In the genomic region with DNA sequence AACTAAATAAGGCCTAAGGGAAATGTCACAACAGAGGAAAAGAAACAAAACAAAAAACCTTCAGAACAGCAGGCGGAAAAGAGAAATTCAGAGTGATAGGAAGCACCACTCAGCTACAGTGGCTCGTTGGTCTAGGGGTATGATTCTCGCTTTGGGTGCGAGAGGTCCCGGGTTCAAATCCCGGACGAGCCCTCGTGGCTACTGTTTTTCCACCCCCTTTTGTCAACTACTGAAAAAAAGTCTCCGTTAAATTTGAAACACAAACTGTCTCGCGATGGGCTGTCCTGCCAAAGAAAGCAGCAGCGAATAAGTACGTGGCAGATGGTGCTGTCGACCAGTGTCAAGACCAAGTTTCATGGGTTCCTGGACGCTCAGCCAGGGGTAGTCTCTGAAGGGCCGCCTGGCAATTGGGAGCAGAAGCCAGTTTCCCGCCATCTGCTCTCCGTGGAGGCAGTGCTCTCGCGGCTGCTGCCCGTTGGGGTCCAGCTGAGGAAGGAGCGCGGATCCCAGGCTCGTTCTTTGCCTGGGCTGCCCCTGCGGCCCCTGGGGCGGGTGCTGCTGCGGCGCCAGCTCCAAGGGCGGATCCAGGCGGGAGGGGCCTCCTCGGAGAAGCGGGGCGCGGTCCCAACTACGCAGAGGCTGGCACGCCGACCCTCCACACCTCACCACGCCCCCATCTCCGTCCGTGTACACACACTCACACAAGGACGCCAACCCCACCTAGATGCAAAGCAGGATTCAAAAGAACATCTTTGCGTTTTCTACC, we compare ENCODE assay signal across 8 cellular contexts. TPM values are rescaled to one million over a fixed set of nuclear protein-coding genes. Genes with fewer than 3 reads are reported as not detected.
DNase-seq lines count a peak whose midpoint lies in the region; ATAC-seq, FAIRE-seq and TF ChIP-seq lines count a peak whose summit lies in the region.

A gene with protein sequence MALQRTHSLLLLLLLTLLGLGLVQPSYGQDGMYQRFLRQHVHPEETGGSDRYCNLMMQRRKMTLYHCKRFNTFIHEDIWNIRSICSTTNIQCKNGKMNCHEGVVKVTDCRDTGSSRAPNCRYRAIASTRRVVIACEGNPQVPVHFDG (plus strand): TSS at position 665 of the 766 bp plus-strand sequence. CDS start 14,812 bp downstream, outside the sequence.

- H3K36me3 ChIP-seq in ascending aorta (no peaks in the 10 kb centered on the region), hepatocyte (replicated peaks; ENCODE audit: insufficient read depth, low read depth) (no peaks in the 10 kb centered on the region)

- H3K79me2 ChIP-seq in hepatocyte: peaks cover 15% of the 10 kb centered on the region

- no peaks in the 10 kb centered on the region for H4K20me1 ChIP-seq in hepatocyte (ENCODE audit: insufficient read depth, poor library complexity, severe bottlenecking)

- CTCF ChIA-PET in Calu3 (lab: Charles Lee): interaction anchor here (0.6 to 2.2 kb wide), 2 partner anchors 61 to 71 kb away, joined by 4 to 12 read pairs; no protein-coding TSS in a partner anchor

- H3K9me2 ChIP-seq in hepatocyte (replicated peaks; ENCODE audit: insufficient read depth): no peaks in the 10 kb centered on the region

- under 1% methylated on average over 42 of the region's 42 CpGs for WGBS in hepatocyte (ENCODE audit: low lambda C conversion rate, missing lambda C conversion rate)

- peak within 1 kb of the TSS; percentile 87 for H3K4me2 ChIP-seq in hepatocyte

- no TSS peak for BruUV-seq in Calu3 (replicated peaks; lab: Mats Ljungman, UMichigan)

- intact Hi-C loops in Calu3 (cut with micrococcal nuclease; ENCODE audit: unreplicated experiment) (loop anchor here (2.0 to 5.0 kb wide), 5 partner anchors 51 to 352 kb away; a partner anchor contains a TSS), ascending aorta (cut with DNase I) (loop anchor here (1.0 to 5.0 kb wide), 11 partner anchors 51 to 793 kb away; a partner anchor contains a TSS)

- peak within 1 kb of the TSS; percentile 89 to 94 for H3K4me3 ChIP-seq in ascending aorta
- H3K4me3 ChIP-seq in hepatocyte: peak within 1 kb of the TSS; percentile 71

- no peaks in the 10 kb centered on the region for H3K9me3 Mint-ChIP-seq in Calu3 (ENCODE audit: low read depth, unreplicated experiment)

- H3K27ac ChIP-seq in ascending aorta (peak within 1 kb of the TSS; percentile 100), hepatocyte (peak within 1 kb of the TSS; percentile 99)

- FAIRE-seq in urothelium cell line (lab: Jason Lieb, UNC): peak; percentile 83

- H3K9me3 ChIP-seq in ascending aorta (no peaks in the 10 kb centered on the region), hepatocyte (ENCODE audit: low read depth) (no peaks in the 10 kb centered on the region)

- H3K27ac Mint-ChIP-seq in Calu3 (ENCODE audit: unreplicated experiment): no peak within 1 kb of the TSS

- TF ChIP-seq CTCF in Calu3 (IDR thresholded peaks at IDR 0.05; ENCODE audit: unreplicated experiment) (no peak), ascending aorta (IDR thresholded peaks at IDR 0.05) (no peak), hepatocyte (IDR thresholded peaks at IDR 0.05; ENCODE audit: poor library complexity) (peak; percentile 16)

- peak within 1 kb of the TSS; percentile 79 for H2AFZ ChIP-seq in hepatocyte

- H3K36me3 Mint-ChIP-seq in Calu3 (ENCODE audit: insufficient read depth, unreplicated experiment): peaks cover 5% of the 10 kb centered on the region

- peak; percentile 27 for ATAC-seq in GM21528 (IDR thresholded peaks at IDR 0.05; ENCODE audit: low FRiP score, unreplicated experiment)

- peaks cover 40% of the 10 kb centered on the region for H3K4me1 Mint-ChIP-seq in Calu3 (ENCODE audit: low read depth, unreplicated experiment)

- peaks cover 13 to 35% of the 10 kb centered on the region in 2 donors for H3K4me1 ChIP-seq in ascending aorta
- peaks cover 27% of the 10 kb centered on the region for H3K4me1 ChIP-seq in hepatocyte (ENCODE audit: insufficient read depth)

- H3K27me3 Mint-ChIP-seq in Calu3 (ENCODE audit: unreplicated experiment): no peaks in the 10 kb centered on the region

- H3K4me3 Mint-ChIP-seq in Calu3 (ENCODE audit: low read depth, unreplicated experiment): no peak within 1 kb of the TSS

- no peaks in the 10 kb centered on the region for H3K27me3 ChIP-seq in ascending aorta
- H3K27me3 ChIP-seq in hepatocyte: no peaks in the 10 kb centered on the region

- DNase-seq in Calu3: peak; percentile 80
- DNase-seq in LoVo (ENCODE audit: low spot score): peak; percentile 79
- peak; percentile 64 for DNase-seq in T-helper 22 cell (ENCODE audit: low read depth)
- DNase-seq in ascending aorta (ENCODE audit: low spot score in 2 of 2): peak; percentile 52 to 91
- peak; percentile 92 for DNase-seq in hepatocyte (ENCODE audit: low spot score)
- peak; percentile 66 for DNase-seq in renal cortical epithelial cell (ENCODE audit: low read depth)
- peak; percentile 85 for DNase-seq in urothelium cell line (ENCODE audit: low spot score)

RNA-seq across cellular contexts. Expression of the gene that starts here (rescaled TPM):
- total RNA-seq in Calu3 (2022) (5.3 and 7.3 TPM in 2 replicates), ascending aorta (23.2 TPM), hepatocyte (76.8 and 96.2 TPM in 2 replicates), renal cortical epithelial cell (2.1 and 15.3 TPM in 2 replicates)
- 31.1 and 44.5 TPM in 2 replicates for polyA plus RNA-seq in hepatocyte

Comparison
In these comparisons a context has a peak if more than half of its experiments do, and no peak if none do; other contexts are left out.
1. Peak in every context shown above with its lines: DNase-seq, ATAC-seq, H3K4me3 ChIP-seq and H3K27ac ChIP-seq.